Comparison of ENCODE assay signal across 19 cellular contexts in genomic region chr10:44769449-44769848, GRCh38.
DNase-seq lines count a peak whose midpoint lies in the region; ATAC-seq and TF ChIP-seq lines count a peak whose summit lies in the region.
"Had no signal": no experiment of that assay in that cellular context is flagged by ENCODE, and none has a peak within 500 bp of the region (broad histone marks: within the 10 kb centered on the region; RNA-seq: fewer than 3 reads in every experiment).

No MANE protein-coding gene starts in this region.

- H3K27me3 ChIP-seq in vagina = no peaks in the 10 kb centered on the region
- H3K27me3 ChIP-seq: BLaER1 had no signal

- DNase-seq in left colon = no peak
- no peak for DNase-seq in vagina (ENCODE audit: extremely low spot score in 2 of 2)
- DNase-seq in SIG-M5 treated with dmso at 0.1 percent for 504 hours (lab: John Stamatoyannopoulos, UW; ENCODE audit: unreplicated experiment) = no peak
- no peak for DNase-seq in NCI-H2171 treated with DMSO at 0.1 percent for 48 hours (lab: John Stamatoyannopoulos, UW)
- DNase-seq: 8988T; CD4-positive, alpha-beta memory T cell; DMS153; DMS79; GF-D8; GOT3; H7 had no signal

- H3K27ac ChIP-seq in vagina = peak overlapping the region; percentile 31
- H3K27ac ChIP-seq: BLaER1 had no signal

- no peak overlapping the region for H3K4me3 Mint-ChIP-seq in nephron
- H3K4me3 Mint-ChIP-seq: CD14-positive monocyte; CD4-positive, alpha-beta memory T cell; IgD-negative memory B cell had no signal

- H3K4me3 ChIP-seq in vagina = no peak overlapping the region
- H3K4me3 ChIP-seq: BLaER1 had no signal

- no peaks in the 10 kb centered on the region for H3K36me3 ChIP-seq in vagina
- H3K36me3 ChIP-seq: BLaER1 had no signal

- H3K9me3 Mint-ChIP-seq in nephron = no peaks in the 10 kb centered on the region
- H3K9me3 Mint-ChIP-seq: IgD-negative memory B cell had no signal

- no peaks in the 10 kb centered on the region for H3K36me3 Mint-ChIP-seq in nephron (ENCODE audit: low read depth)
- H3K36me3 Mint-ChIP-seq: CD14-positive monocyte; CD4-positive, alpha-beta memory T cell had no signal

- H3K4me1 Mint-ChIP-seq in nephron = peaks cover 18% of the 10 kb centered on the region
- H3K4me1 Mint-ChIP-seq: CD14-positive monocyte; CD4-positive, alpha-beta memory T cell; IgD-negative memory B cell had no signal

- H3K9me3 ChIP-seq in vagina = no peaks in the 10 kb centered on the region
- H3K9me3 ChIP-seq: BLaER1 had no signal

- peaks cover 11% of the 10 kb centered on the region for H3K27me3 Mint-ChIP-seq in nephron (ENCODE audit: low read depth)
- H3K27me3 Mint-ChIP-seq: IgD-negative memory B cell had no signal

- peak overlapping the region in 2 of 3 experiments; percentile 64 to 71 for H3K27ac Mint-ChIP-seq in nephron
- H3K27ac Mint-ChIP-seq: CD14-positive monocyte; CD4-positive, alpha-beta memory T cell; IgD-negative memory B cell had no signal

- ATAC-seq in GM18861 (IDR thresholded peaks at IDR 0.05; ENCODE audit: unreplicated experiment) (peak; percentile 69), left colon (peak; percentile 64), GM21529 (IDR thresholded peaks at IDR 0.05; ENCODE audit: unreplicated experiment) (no peak)
- ATAC-seq: HCT116, HepG2 had no signal

- no peak for TF ChIP-seq CTCF in nephron (IDR thresholded peaks at IDR 0.05; ENCODE audit: unreplicated experiment in 3 of 3)
- no peak for TF ChIP-seq CTCF in vagina (IDR thresholded peaks at IDR 0.05)

- intact Hi-C loops in left colon (cut with DNase I, micrococcal nuclease) = no loop called here
- intact Hi-C loops in vagina (cut with DNase I) = no loop called here

- peaks cover 4% of the 10 kb centered on the region for H3K4me1 ChIP-seq in vagina
- H3K4me1 ChIP-seq: BLaER1 had no signal

- no peak for TF ChIP-seq POLR2A in vagina (IDR thresholded peaks at IDR 0.05)
